ENCODE assay signal across 22 cellular contexts in the genomic region with DNA sequence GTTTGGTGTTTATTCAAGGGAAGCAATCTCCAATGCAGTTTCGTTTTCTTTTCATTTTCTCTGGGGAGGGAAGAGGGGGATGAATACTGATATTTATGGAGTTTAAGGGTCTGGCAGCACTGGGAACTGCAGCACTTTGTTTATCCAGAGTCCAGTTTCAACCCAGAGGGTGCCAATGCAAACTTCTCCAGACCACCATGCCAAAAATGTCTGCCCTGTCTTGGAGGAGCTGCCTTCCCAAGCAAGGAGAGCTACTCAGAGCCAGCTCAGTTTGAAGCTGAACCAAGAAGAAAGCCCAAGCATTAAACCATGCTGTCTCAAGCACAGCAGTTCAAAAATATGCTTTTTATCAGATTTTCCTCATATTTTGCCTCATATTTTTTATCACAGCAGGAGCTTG.
A peak's percentile ranks its signal among the peaks of the same experiment; 100 is the strongest.
DNase-seq lines count a peak whose midpoint lies in the region; ATAC-seq and TF ChIP-seq lines count a peak whose summit lies in the region.
"Had no signal": no experiment of that assay in that cellular context is flagged by ENCODE, and none has a peak within 500 bp of the region (broad histone marks: within the 10 kb centered on the region; RNA-seq: fewer than 3 reads in every experiment).

No MANE protein-coding gene starts in this region.

- peaks cover 10% of the 10 kb centered on the region; the same call in 1 of the 2 replicates for H3K9me3 ChIP-seq in Loucy (ENCODE audit: insufficient read depth, low read depth, low read length)
- H3K9me3 ChIP-seq in ascending aorta = no peaks in the 10 kb centered on the region
- H3K9me3 ChIP-seq in psoas muscle = peaks cover 8% of the 10 kb centered on the region
- peaks cover 0 to 13% (median 0%) of the 10 kb centered on the region in 4 donors for H3K9me3 ChIP-seq in tibial nerve

- no peaks in the 10 kb centered on the region for H3K9me2 ChIP-seq in Loucy (replicated peaks; ENCODE audit: low read depth, low read length)

- H3K27ac ChIP-seq in ascending aorta (peak overlapping the region; percentile 55 to 78), psoas muscle (no peak overlapping the region), tibial nerve (peak overlapping the region in 1 of 4 donors; percentile 52)
- H3K27ac ChIP-seq: Peyer's patch had no signal

- no peak for TF ChIP-seq CTCF in Loucy (conservative IDR thresholded peaks at IDR 0.05; ENCODE audit: low read length)
- no peak for TF ChIP-seq CTCF in ascending aorta (IDR thresholded peaks at IDR 0.05)
- no peak for TF ChIP-seq CTCF in psoas muscle (IDR thresholded peaks at IDR 0.05)
- no peak for TF ChIP-seq CTCF in tibial nerve (IDR thresholded peaks at IDR 0.05)

- intact Hi-C loops in ascending aorta (cut with DNase I) = no loop called here
- intact Hi-C loops in psoas muscle (cut with DNase I) = no loop called here

- TF ChIP-seq POLR2A in tibial nerve (IDR thresholded peaks at IDR 0.05) = no peak

- no peak for DNase-seq in ascending aorta (ENCODE audit: low spot score in 2 of 2)
- DNase-seq in fibroblast of peridontal ligament (ENCODE audit: extremely low read depth) = peak; percentile 7
- DNase-seq in psoas muscle = no peak
- DNase-seq in tibial nerve (ENCODE audit: low spot score in 2 of 2) = no peak
- DNase-seq: AML-193; C1 segment of cervical spinal cord; CD8-positive, alpha-beta T cell; DMS153; NCI-H1092 treated with DMSO at 0.1 percent for 48 hours; NCI-H1436 treated with DMSO at 0.1 percent for 48 hours; NCI-H1930; NCI-H2227 treated with DMSO at 0.1 percent for 48 hours; NCI-H510A; NCI-H748 treated with DMSO at 0.1 percent for 48 hours; Peyer's patch had no signal

- no peak overlapping the region for H3K4me2 ChIP-seq in Loucy (ENCODE audit: low read depth, low read length, poor library complexity, severe bottlenecking)

- H4K20me1 ChIP-seq in Loucy (ENCODE audit: insufficient read depth, low read length, poor library complexity, severe bottlenecking) = no peaks in the 10 kb centered on the region

- WGBS in psoas muscle, 3 donors = 44 to 59% (median 48%) methylated on average over 1 of the region's 1 CpG
- 32 to 55% methylated on average over 1 of the region's 1 CpG for WGBS in tibial nerve, 2 donors

- H2AFZ ChIP-seq in Loucy (ENCODE audit: low read length) = peak overlapping the region; percentile 28; the same call in 1 of the 2 replicates

- H3F3A ChIP-seq in Loucy (ENCODE audit: low read depth) = no peaks in the 10 kb centered on the region

- no peak overlapping the region for H3K4me3 ChIP-seq in Loucy (ENCODE audit: low read length, poor library complexity, severe bottlenecking)
- H3K4me3 ChIP-seq in ascending aorta = peak overlapping the region; percentile 8 to 53
- H3K4me3 ChIP-seq in psoas muscle = peak overlapping the region; percentile 22
- H3K4me3 ChIP-seq in tibial nerve = no peak overlapping the region
- H3K4me3 ChIP-seq: K562, Peyer's patch had no signal

- no peaks in the 10 kb centered on the region for H3K79me2 ChIP-seq in Loucy (ENCODE audit: insufficient read depth, low read length)

- no peaks in the 10 kb centered on the region for H3K27me3 ChIP-seq in Loucy (ENCODE audit: insufficient read depth, low read length, poor library complexity, severe bottlenecking)
- H3K27me3 ChIP-seq in ascending aorta = no peaks in the 10 kb centered on the region
- H3K27me3 ChIP-seq in psoas muscle (ENCODE audit: insufficient read depth in 3 of 3, low read length in 2 of 3) = no peaks in the 10 kb centered on the region
- H3K27me3 ChIP-seq in tibial nerve = no peaks in the 10 kb centered on the region
- H3K27me3 ChIP-seq: Peyer's patch had no signal

- TF ChIP-seq EP300 in tibial nerve (IDR thresholded peaks at IDR 0.05) = no peak

- no peaks in the 10 kb centered on the region for H3K36me3 ChIP-seq in Loucy (ENCODE audit: insufficient read depth, low read length)
- no peaks in the 10 kb centered on the region for H3K36me3 ChIP-seq in ascending aorta
- H3K36me3 ChIP-seq in psoas muscle (ENCODE audit: insufficient read depth in 1 of 2, low read depth in 1 of 2) = no peaks in the 10 kb centered on the region
- H3K36me3 ChIP-seq in tibial nerve = no peaks in the 10 kb centered on the region
- H3K36me3 ChIP-seq: Peyer's patch had no signal

- H3K4me1 ChIP-seq in Loucy (ENCODE audit: insufficient read depth, low read length, poor library complexity, severe bottlenecking) = no peaks in the 10 kb centered on the region
- H3K4me1 ChIP-seq in ascending aorta = peaks cover 7 to 20% of the 10 kb centered on the region in 2 donors
- H3K4me1 ChIP-seq in psoas muscle = peaks cover 3% of the 10 kb centered on the region
- H3K4me1 ChIP-seq in tibial nerve = no peaks in the 10 kb centered on the region
- H3K4me1 ChIP-seq: Peyer's patch had no signal

- H3K9ac ChIP-seq in Loucy (ENCODE audit: low read depth, low read length, poor library complexity, severe bottlenecking) = no peak overlapping the region

- no peak for ATAC-seq in psoas muscle
- no peak for ATAC-seq in HG03571 (IDR thresholded peaks at IDR 0.05; ENCODE audit: unreplicated experiment)
- ATAC-seq in GM19397 (IDR thresholded peaks at IDR 0.05; ENCODE audit: unreplicated experiment) = no peak
- no peak for ATAC-seq in GM18907 (IDR thresholded peaks at IDR 0.05; ENCODE audit: unreplicated experiment)
- ATAC-seq: CD8-positive, alpha-beta T cell; HCT116; HepG2; K562 had no signal

Comparison
In these comparisons a context has a peak if more than half of its experiments do, and no peak if none do; other contexts are left out.
1. H3K4me3 ChIP-seq: peak in ascending aorta (2 of 2) and psoas muscle (single experiment); none in Loucy (single experiment) and tibial nerve (0 of 4).